In the genomic region with DNA sequence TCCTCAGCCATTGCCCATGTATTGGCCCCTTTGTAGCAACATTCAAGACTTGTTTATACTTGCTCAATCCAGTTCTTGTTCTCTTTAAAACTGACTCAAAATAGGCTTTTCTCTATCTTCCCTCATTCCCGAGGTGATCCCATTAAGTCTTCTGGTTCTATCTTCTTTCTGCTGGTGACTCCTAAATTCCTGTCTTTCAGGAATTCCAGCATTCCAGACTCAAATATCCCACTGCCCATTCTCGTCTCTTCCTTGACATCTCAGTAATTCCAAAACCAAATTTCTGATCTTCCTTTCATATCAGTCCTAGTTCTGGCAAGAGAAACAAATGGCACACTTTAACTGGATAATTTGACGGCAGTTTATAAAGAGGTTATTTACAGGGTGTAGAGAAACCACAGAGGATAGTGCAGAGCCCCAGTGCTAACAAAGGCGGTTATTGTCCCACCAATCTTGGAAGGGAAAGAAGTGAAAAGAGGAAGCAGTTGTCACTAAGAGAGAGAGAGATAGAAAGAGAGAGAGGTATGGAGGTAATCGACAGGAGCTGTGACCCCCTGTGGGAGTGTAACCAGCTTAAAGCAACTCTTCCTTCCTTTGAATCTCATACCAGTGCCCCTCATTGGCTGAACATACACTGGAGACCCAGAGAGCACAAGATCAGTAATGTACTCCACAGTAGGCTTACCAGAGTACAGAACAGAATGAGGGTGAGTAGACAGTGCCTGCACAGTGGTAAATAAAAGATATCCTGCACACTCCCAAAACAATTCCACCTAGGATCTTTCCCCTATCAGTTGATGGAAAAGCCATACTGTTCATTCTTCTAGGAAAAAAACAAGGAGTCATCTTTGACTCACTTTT, we compare ENCODE assay signal across 15 cellular contexts.
DNase-seq lines count a peak whose midpoint lies in the region; ATAC-seq and TF ChIP-seq lines count a peak whose summit lies in the region.
"Had no signal": no experiment of that assay in that cellular context is flagged by ENCODE, and none has a peak within 500 bp of the region (broad histone marks: within the 10 kb centered on the region; RNA-seq: fewer than 3 reads in every experiment).

No MANE protein-coding gene starts in this region.

- DNase-seq in OCI-M1 (lab: John Stamatoyannopoulos, UW) = peak; percentile 88
- DNase-seq in foreskin melanocyte = peak; percentile 87
- DNase-seq in pons (ENCODE audit: low spot score) = peak; percentile 45
- DNase-seq in tibial artery = no peak
- DNase-seq in AG08395 (ENCODE audit: low spot score) = no peak
- DNase-seq in NCI-H226 = no peak
- DNase-seq in uterus = no peak
- DNase-seq: activated naive CD8-positive, alpha-beta T cell treated with anti-CD3 and anti-CD28 coated beads, Interleukin-2, amount 10 ng/mL, durations not matched to agents 7 days and 5 days; GOT3; hypothalamus; MG63; testis had no signal

- TF ChIP-seq CTCF in tibial artery (IDR thresholded peaks at IDR 0.05) (no peak), uterus (IDR thresholded peaks at IDR 0.05) (no peak)

- H3K27me3 ChIP-seq in tibial artery = no peaks in the 10 kb centered on the region
- H3K27me3 ChIP-seq in uterus = no peaks in the 10 kb centered on the region
- H3K27me3 ChIP-seq: breast epithelium, MG63, testis had no signal

- H3K9me3 ChIP-seq in tibial artery (no peaks in the 10 kb centered on the region), uterus (no peaks in the 10 kb centered on the region)
- H3K9me3 ChIP-seq: breast epithelium, testis had no signal

- H3K4me1 ChIP-seq in tibial artery (no peaks in the 10 kb centered on the region), uterus (no peaks in the 10 kb centered on the region)
- H3K4me1 ChIP-seq: breast epithelium had no signal

- intact Hi-C loops in tibial artery (cut with DNase I; ENCODE audit: low total_unique reads) (no loop called here), uterus (cut with DNase I; ENCODE audit: low total_unique reads) (no loop called here)

- ATAC-seq in HG03342 (IDR thresholded peaks at IDR 0.05; ENCODE audit: unreplicated experiment) = peak; percentile 43
- ATAC-seq: Right ventricle myocardium inferior had no signal

- H3K4me3 ChIP-seq in tibial artery = no peak overlapping the region
- H3K4me3 ChIP-seq in uterus = no peak overlapping the region
- H3K4me3 ChIP-seq: breast epithelium, MG63, testis had no signal

- H3K36me3 ChIP-seq in tibial artery = no peaks in the 10 kb centered on the region
- no peaks in the 10 kb centered on the region for H3K36me3 ChIP-seq in uterus
- H3K36me3 ChIP-seq: breast epithelium, MG63 had no signal

- TF ChIP-seq POLR2A in uterus (IDR thresholded peaks at IDR 0.05) = no peak

- no peak overlapping the region for H3K27ac ChIP-seq in tibial artery
- no peak overlapping the region for H3K27ac ChIP-seq in uterus
- H3K27ac ChIP-seq: testis had no signal

Comparison
In these comparisons a context has a peak if more than half of its experiments do, and no peak if none do; other contexts are left out.
1. DNase-seq: peak in OCI-M1 (single experiment), foreskin melanocyte (single experiment) and pons (single experiment); none in tibial artery (0 of 2), AG08395 (single experiment), NCI-H226 (single experiment) and uterus (0 of 2).